Comparison of ENCODE assay signal across 1 cellular context in genomic region chr20:3916347-3916746, GRCh38.
TF ChIP-seq lines count a peak whose summit lies in the region.

No MANE protein-coding gene starts in this region.

TF ChIP-seq in WTC11, 78 proteins besides CTCF, POLR2A, EP300 and RAD21 (continued from another document):
- TF ChIP-seq USF1 (CRISPR knock-in tag; IDR thresholded peaks at IDR 0.05) = no peak
- no peak for TF ChIP-seq ZNF416 (CRISPR knock-in tag; IDR thresholded peaks at IDR 0.05)
- TF ChIP-seq ZNF219 (CRISPR knock-in tag; IDR thresholded peaks at IDR 0.05; ENCODE audit: borderline replicate concordance) = no peak
- no peak for TF ChIP-seq KAT7 (CRISPR knock-in tag; IDR thresholded peaks at IDR 0.05; ENCODE audit: borderline replicate concordance)
- TF ChIP-seq AFF4 (CRISPR knock-in tag; IDR thresholded peaks at IDR 0.05; ENCODE audit: borderline replicate concordance) = no peak
- TF ChIP-seq PRRX2 (CRISPR knock-in tag; IDR thresholded peaks at IDR 0.05) = no peak
- no peak for TF ChIP-seq E2F4 (CRISPR knock-in tag; IDR thresholded peaks at IDR 0.05; ENCODE audit: borderline replicate concordance, low read depth)
- TF ChIP-seq FOXK1 (CRISPR knock-in tag; IDR thresholded peaks at IDR 0.05) = no peak
